In the genomic region with DNA sequence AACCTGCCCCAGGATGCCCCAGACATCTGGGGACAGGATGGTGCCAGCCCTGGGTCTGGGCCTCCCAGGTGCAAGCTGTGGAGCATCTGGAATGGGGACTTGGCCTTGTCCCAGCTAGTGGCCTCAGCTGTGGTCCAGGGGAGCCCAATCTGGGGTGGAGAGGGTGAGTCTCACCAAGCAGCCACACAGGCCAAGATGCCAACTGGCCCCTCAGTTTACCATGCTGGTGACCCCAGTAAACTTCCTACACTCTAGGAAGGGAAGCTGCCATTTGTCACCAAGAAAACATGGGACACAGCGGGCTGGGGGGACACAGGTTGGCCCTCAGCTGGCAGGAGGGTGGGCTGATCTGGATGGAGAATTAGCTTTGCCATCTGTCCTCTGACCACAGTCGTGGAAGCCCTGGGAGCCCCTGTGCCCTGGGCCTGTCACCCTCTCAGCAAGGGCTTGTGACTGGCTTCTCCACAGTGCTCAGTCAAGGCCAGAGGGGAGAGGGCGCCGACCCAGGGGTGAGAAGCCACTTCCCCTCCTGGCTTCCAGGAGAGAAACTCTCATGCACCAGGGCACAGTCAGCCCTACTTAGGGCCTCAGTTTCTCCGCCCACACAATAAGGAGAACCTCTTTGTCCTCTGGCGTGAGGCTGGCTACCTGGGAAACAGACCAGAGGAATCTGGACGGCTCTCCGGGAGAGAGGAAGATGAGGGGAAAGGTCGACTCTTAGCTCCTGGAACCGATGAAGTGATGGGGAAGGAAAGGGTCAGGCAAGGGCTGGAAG, we compare ENCODE assay signal across 15 cellular contexts.
"Had no signal": no experiment of that assay in that cellular context is flagged by ENCODE, and none has a peak within 500 bp of the region (broad histone marks: within the 10 kb centered on the region; RNA-seq: fewer than 3 reads in every experiment).

No MANE protein-coding gene starts in this region.

- DNase-seq: activated CD4-positive, alpha-beta T cell treated with anti-CD3 and anti-CD28 coated beads for 1 hour; activated CD4-positive, alpha-beta T cell treated with anti-CD3 and anti-CD28 coated beads, Interleukin-2, amount 50 U/mL, for 4 hours; activated naive CD8-positive, alpha-beta T cell treated with anti-CD3 and anti-CD28 coated beads for 36 hours; activated T-cell treated with anti-CD3 and anti-CD28 coated beads, Interleukin-2, amount 50 U/mL, for 48 hours; amygdala; body of pancreas; central memory CD4-positive, alpha-beta T cell; effector memory CD4-positive, alpha-beta T cell; heart left ventricle; immature natural killer cell; SK-N-SH; thyroid gland had no signal

- H3K27me3 ChIP-seq: body of pancreas, gastrocnemius medialis, thyroid gland had no signal

- H3K9ac ChIP-seq: SK-N-SH had no signal

- H3K4me1 ChIP-seq: body of pancreas, thyroid gland had no signal

- H3K4me3 ChIP-seq: body of pancreas, gastrocnemius medialis, heart left ventricle, smooth muscle cell, thyroid gland had no signal

- H3K9me3 ChIP-seq: body of pancreas, gastrocnemius medialis, heart left ventricle, SK-N-SH, thyroid gland had no signal

- H3K27ac ChIP-seq: body of pancreas, gastrocnemius medialis, heart left ventricle, thyroid gland, VCaP had no signal

- H3K4me2 ChIP-seq: SK-N-SH, smooth muscle cell had no signal

- ATAC-seq: body of pancreas, heart left ventricle had no signal
